8 cellular contexts compared by ENCODE assay signal in the genomic region with DNA sequence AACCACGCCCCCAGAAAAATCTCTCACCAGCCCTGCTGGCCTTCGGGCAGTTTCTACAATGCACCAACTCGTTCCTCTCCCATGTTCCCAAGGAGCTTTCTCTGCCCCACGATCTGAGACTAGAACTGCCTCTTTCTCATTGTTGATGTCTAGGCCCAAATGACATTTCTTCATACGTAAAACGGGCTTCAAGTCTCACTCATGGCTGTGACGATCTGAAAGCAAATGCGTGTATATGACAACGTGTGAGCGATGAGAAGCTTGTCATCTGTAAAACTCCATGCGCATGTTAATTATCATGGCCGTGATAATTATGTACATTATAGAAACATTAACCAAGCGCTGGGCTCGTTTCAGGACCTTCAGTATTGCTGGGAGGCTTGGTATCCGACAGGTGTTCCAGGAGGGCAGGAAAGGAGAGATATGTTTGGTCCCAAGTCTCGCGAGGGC. TPM values are rescaled to one million over a fixed set of nuclear protein-coding genes. Genes with fewer than 3 reads are reported as not detected.
DNase-seq lines count a peak whose midpoint lies in the region; ATAC-seq and TF ChIP-seq lines count a peak whose summit lies in the region.

No MANE protein-coding gene starts in this region.

- H3K79me1 ChIP-seq in mesendoderm (ENCODE audit: low read length): no peaks in the 10 kb centered on the region

- no peak overlapping the region for H3K9ac ChIP-seq in adipocyte (ENCODE audit: low read length)
- H3K9ac ChIP-seq in mesendoderm (ENCODE audit: low read length): peak overlapping the region; percentile 50

- H3K18ac ChIP-seq in mesendoderm (ENCODE audit: low read length): no peak overlapping the region

- H3K23ac ChIP-seq in mesendoderm (ENCODE audit: low read length): no peak overlapping the region

- TF ChIP-seq EP300 in tibial nerve (IDR thresholded peaks at IDR 0.05): no peak

- no peak for ATAC-seq in HG03378 (IDR thresholded peaks at IDR 0.05; ENCODE audit: unreplicated experiment)

- peak overlapping the region; percentile 86 for H3K4me3 Mint-ChIP-seq in activated naive CD4-positive, alpha-beta T cell treated with anti-CD3 and anti-CD28 coated beads, Interleukin-2, amount 10 ng/mL, durations not matched to agents 7 days and 5 days

- peaks cover 69% of the 10 kb centered on the region for H3K4me1 Mint-ChIP-seq in activated naive CD4-positive, alpha-beta T cell treated with anti-CD3 and anti-CD28 coated beads, Interleukin-2, amount 10 ng/mL, durations not matched to agents 7 days and 5 days

- no peaks in the 10 kb centered on the region for H3K27me3 Mint-ChIP-seq in activated naive CD4-positive, alpha-beta T cell treated with anti-CD3 and anti-CD28 coated beads, Interleukin-2, amount 10 ng/mL, durations not matched to agents 7 days and 5 days

- no peak overlapping the region for H4K8ac ChIP-seq in mesendoderm (ENCODE audit: low read depth, low read length)

- peaks cover 24% of the 10 kb centered on the region for H3K36me3 Mint-ChIP-seq in activated naive CD4-positive, alpha-beta T cell treated with anti-CD3 and anti-CD28 coated beads, Interleukin-2, amount 10 ng/mL, durations not matched to agents 7 days and 5 days

- H3K27me3 ChIP-seq in adipocyte (replicated peaks; ENCODE audit: control insufficient read depth, insufficient read depth, low read length): no peaks in the 10 kb centered on the region
- no peaks in the 10 kb centered on the region for H3K27me3 ChIP-seq in mesendoderm (ENCODE audit: insufficient read depth, low read length, poor library complexity)
- no peaks in the 10 kb centered on the region for H3K27me3 ChIP-seq in tibial nerve

- WGBS in mesendoderm (ENCODE audit: extremely low coverage, insufficient coverage, low lambda C conversion rate): no CpG with 5 or more reads among the region's 17 CpGs
- WGBS in tibial nerve, 2 donors: 67% methylated on average over 17 of the region's 17 CpGs

- no peak overlapping the region for H3K4ac ChIP-seq in mesendoderm (ENCODE audit: low read depth, low read length)

- H3K79me2 ChIP-seq in mesendoderm (ENCODE audit: control insufficient read depth, insufficient read depth, low read length): no peaks in the 10 kb centered on the region

- no peak for TF ChIP-seq POLR2A in tibial nerve (IDR thresholded peaks at IDR 0.05)

- H3K36me3 ChIP-seq in adipocyte (ENCODE audit: control insufficient read depth, insufficient read depth, low read length, severe bottlenecking): no peaks in the 10 kb centered on the region
- no peaks in the 10 kb centered on the region for H3K36me3 ChIP-seq in mesendoderm (ENCODE audit: control insufficient read depth, insufficient read depth, low read length)
- no peaks in the 10 kb centered on the region for H3K36me3 ChIP-seq in tibial nerve

- no peak overlapping the region for H2BK120ac ChIP-seq in mesendoderm (ENCODE audit: low read depth, low read length)

- CTCF ChIA-PET in activated naive CD4-positive, alpha-beta T cell treated with anti-CD3 and anti-CD28 coated beads, Interleukin-2, amount 10 ng/mL, durations not matched to agents 7 days and 5 days (lab: Charles Lee): interaction anchor here (0.7 to 5.4 kb wide), 30 partner anchors 10 to 223 kb away, joined by 3 to 72 read pairs (median 6); a partner anchor contains a TSS

- no peaks in the 10 kb centered on the region for H3K9me3 Mint-ChIP-seq in activated naive CD4-positive, alpha-beta T cell treated with anti-CD3 and anti-CD28 coated beads, Interleukin-2, amount 10 ng/mL, durations not matched to agents 7 days and 5 days

- H3K27ac ChIP-seq in mesendoderm (ENCODE audit: low read depth, low read length): no peak overlapping the region
- H3K27ac ChIP-seq in tibial nerve: peak overlapping the region in 2 of 4 donors; percentile 21 to 49

- H3K4me3 ChIP-seq in adipocyte (ENCODE audit: low read length) (peak overlapping the region; percentile 98), mesendoderm (ENCODE audit: low read length) (no peak overlapping the region), tibial nerve (peak overlapping the region; percentile 46 to 71 (median 64))

- H3K9me3 ChIP-seq in adipocyte (ENCODE audit: control insufficient read depth, low read length) (no peaks in the 10 kb centered on the region), tibial nerve (no peaks in the 10 kb centered on the region)

- no peak overlapping the region for H2BK15ac ChIP-seq in mesendoderm (replicated peaks; ENCODE audit: low read depth)

- DNase-seq in activated naive CD4-positive, alpha-beta T cell treated with anti-CD3 and anti-CD28 coated beads, Interleukin-2, amount 10 ng/mL, durations not matched to agents 7 days and 5 days: no peak
- no peak for DNase-seq in activated naive CD4-positive, alpha-beta T cell treated with Interleukin-2 at 50 U/mL for 16 hours
- DNase-seq in adipocyte (ENCODE audit: low read depth) (no peak), mesendoderm (no peak), tibial nerve (ENCODE audit: low spot score in 2 of 2) (no peak), NCI-H2107 treated with DMSO at 0.1 percent for 48 hours (lab: John Stamatoyannopoulos, UW; ENCODE audit: unreplicated experiment) (no peak), NOMO-1 (lab: John Stamatoyannopoulos, UW; ENCODE audit: unreplicated experiment in 2 of 2) (no peak)

- peak overlapping the region; percentile 45 for H3K4me2 ChIP-seq in mesendoderm (ENCODE audit: low read length)

- TF ChIP-seq CTCF in tibial nerve (IDR thresholded peaks at IDR 0.05): no peak

- peak overlapping the region; percentile 1 for H3K56ac ChIP-seq in mesendoderm (ENCODE audit: low read length)

- H3K4me1 ChIP-seq in adipocyte (ENCODE audit: control insufficient read depth, insufficient read depth, low read length): peaks cover 44% of the 10 kb centered on the region
- peaks cover 2% of the 10 kb centered on the region for H3K4me1 ChIP-seq in mesendoderm (ENCODE audit: control insufficient read depth, low read depth, low read length)
- H3K4me1 ChIP-seq in tibial nerve: peaks cover 0 to 47% (median 19%) of the 10 kb centered on the region in 4 donors

- H3K27ac Mint-ChIP-seq in activated naive CD4-positive, alpha-beta T cell treated with anti-CD3 and anti-CD28 coated beads, Interleukin-2, amount 10 ng/mL, durations not matched to agents 7 days and 5 days: peak overlapping the region; percentile 78

- H2BK5ac ChIP-seq in mesendoderm (ENCODE audit: low read length): no peak overlapping the region

- no peak overlapping the region for H2AK5ac ChIP-seq in mesendoderm (ENCODE audit: low read length)

- no peak overlapping the region for H4K5ac ChIP-seq in mesendoderm (ENCODE audit: low read length)

RNA-seq across cellular contexts. Expression of a gene that starts 0.7 kb away (rescaled TPM):
- 3.5 TPM for polyA plus RNA-seq in mesendoderm (2013, experiment 1 of 2)
- 3.6 TPM for polyA plus RNA-seq in mesendoderm (2013, experiment 2 of 2)
- total RNA-seq in tibial nerve: 10 to 100 TPM; 16.5 to 41.1 (median 30.1) TPM

RNA-seq across cellular contexts. Expression of a gene that starts 1.3 kb away (rescaled TPM):
- 7.7 TPM for polyA plus RNA-seq in mesendoderm (2013, experiment 1 of 2)
- 8.9 TPM for polyA plus RNA-seq in mesendoderm (2013, experiment 2 of 2)
- 1 to 10 TPM; 1.5 to 5.7 (median 3.0) TPM for total RNA-seq in tibial nerve
